ENCODE assay signal across 2 cellular contexts in the genomic region with DNA sequence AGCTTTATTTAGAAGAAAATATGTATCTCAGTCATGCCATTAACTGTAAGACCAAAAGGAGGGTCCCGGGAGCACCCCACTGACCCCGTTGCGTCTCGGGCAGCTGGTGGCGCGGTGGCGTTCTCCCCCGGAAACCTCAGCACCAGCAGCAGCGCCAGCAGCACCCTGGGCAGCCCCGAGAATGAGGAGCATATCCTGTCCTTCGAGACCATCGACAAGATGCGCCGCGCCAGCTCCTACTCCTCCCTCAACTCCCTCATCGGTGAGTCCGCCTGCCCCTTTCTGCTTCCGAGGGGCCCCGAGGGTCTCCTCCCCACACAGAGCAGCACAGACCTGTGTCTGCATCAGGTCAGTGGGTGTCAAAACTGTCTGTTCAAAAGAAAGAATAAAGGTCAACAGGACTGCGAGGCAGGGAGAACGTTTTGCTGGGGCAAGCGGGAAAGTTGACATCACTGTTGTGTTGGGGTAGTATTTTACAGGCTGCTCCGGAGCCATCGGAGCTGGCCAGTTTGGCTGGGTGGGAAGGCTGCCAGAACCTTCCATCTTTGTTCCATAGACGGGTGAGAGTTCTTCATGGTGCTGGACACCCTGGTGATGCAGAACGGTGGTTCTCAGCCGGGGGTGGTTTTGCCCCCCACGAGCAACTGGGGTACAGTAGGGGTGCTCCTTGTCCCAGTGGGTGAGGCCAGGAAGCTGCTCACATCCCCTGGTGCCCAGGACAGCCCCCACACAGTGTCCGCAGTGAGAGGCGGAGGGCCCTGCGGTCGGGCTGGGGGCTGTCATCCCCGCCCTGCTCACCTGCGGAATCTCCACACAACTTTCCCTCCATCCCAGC.
TF ChIP-seq lines count a peak whose summit lies in the region.

No MANE protein-coding gene starts in this region.

TF ChIP-seq in SK-N-SH, 30 proteins besides CTCF, POLR2A, EP300 and RAD21:
- TF ChIP-seq USF2 (IDR thresholded peaks at IDR 0.05; ENCODE audit: borderline replicate concordance, low read depth, low read length) (no peak), SMC3 (IDR thresholded peaks at IDR 0.05; ENCODE audit: low read depth, low read length) (no peak), EZH2phosphoT487 (IDR thresholded peaks at IDR 0.05; ENCODE audit: borderline replicate concordance, low read depth) (no peak), CHD2 (IDR thresholded peaks at IDR 0.05; ENCODE audit: low read length, partially characterized antibody) (no peak), MAX (IDR thresholded peaks at IDR 0.05; ENCODE audit: low read depth) (no peak), TAF1 (IDR thresholded peaks at IDR 0.05; ENCODE audit: borderline replicate concordance, low read depth, low read length) (no peak), JUND (IDR thresholded peaks at IDR 0.05) (no peak), GATA2 (CRISPR knock-in tag; IDR thresholded peaks at IDR 0.05) (no peak), RXRA (IDR thresholded peaks at IDR 0.05; ENCODE audit: borderline replicate concordance, low read depth) (no peak)

TF ChIP-seq in SK-N-SH treated with all-trans-retinoic acid at 6 μM for 48 hours, 23 proteins besides CTCF, POLR2A, EP300 and RAD21 (continued from another document):
- TF ChIP-seq, protein P1, sequence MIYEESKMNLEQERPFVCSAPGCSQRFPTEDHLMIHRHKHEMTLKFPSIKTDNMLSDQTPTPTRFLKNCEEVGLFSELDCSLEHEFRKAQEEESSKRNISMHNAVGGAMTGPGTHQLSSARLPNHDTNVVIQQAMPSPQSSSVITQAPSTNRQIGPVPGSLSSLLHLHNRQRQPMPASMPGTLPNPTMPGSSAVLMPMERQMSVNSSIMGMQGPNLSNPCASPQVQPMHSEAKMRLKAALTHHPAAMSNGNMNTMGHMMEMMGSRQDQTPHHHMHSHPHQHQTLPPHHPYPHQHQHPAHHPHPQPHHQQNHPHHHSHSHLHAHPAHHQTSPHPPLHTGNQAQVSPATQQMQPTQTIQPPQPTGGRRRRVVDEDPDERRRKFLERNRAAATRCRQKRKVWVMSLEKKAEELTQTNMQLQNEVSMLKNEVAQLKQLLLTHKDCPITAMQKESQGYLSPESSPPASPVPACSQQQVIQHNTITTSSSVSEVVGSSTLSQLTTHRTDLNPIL (CRISPR knock-in tag; IDR thresholded peaks at IDR 0.05; ENCODE audit: low read depth), result no peak
- TF ChIP-seq ARNTL (CRISPR knock-in tag; IDR thresholded peaks at IDR 0.05; ENCODE audit: borderline replicate concordance, low read depth) (no peak), PPARA (CRISPR knock-in tag; IDR thresholded peaks at IDR 0.05; ENCODE audit: borderline replicate concordance) (no peak), SNAI2 (CRISPR knock-in tag; IDR thresholded peaks at IDR 0.05) (no peak), PATZ1 (CRISPR knock-in tag; IDR thresholded peaks at IDR 0.05; ENCODE audit: borderline replicate concordance) (no peak), BACH2 (CRISPR knock-in tag; IDR thresholded peaks at IDR 0.05; ENCODE audit: borderline replicate concordance) (no peak), ZFP3 (CRISPR knock-in tag; IDR thresholded peaks at IDR 0.05) (no peak), ZFP30 (CRISPR knock-in tag; IDR thresholded peaks at IDR 0.05) (no peak)
- TF ChIP-seq, protein P2, sequence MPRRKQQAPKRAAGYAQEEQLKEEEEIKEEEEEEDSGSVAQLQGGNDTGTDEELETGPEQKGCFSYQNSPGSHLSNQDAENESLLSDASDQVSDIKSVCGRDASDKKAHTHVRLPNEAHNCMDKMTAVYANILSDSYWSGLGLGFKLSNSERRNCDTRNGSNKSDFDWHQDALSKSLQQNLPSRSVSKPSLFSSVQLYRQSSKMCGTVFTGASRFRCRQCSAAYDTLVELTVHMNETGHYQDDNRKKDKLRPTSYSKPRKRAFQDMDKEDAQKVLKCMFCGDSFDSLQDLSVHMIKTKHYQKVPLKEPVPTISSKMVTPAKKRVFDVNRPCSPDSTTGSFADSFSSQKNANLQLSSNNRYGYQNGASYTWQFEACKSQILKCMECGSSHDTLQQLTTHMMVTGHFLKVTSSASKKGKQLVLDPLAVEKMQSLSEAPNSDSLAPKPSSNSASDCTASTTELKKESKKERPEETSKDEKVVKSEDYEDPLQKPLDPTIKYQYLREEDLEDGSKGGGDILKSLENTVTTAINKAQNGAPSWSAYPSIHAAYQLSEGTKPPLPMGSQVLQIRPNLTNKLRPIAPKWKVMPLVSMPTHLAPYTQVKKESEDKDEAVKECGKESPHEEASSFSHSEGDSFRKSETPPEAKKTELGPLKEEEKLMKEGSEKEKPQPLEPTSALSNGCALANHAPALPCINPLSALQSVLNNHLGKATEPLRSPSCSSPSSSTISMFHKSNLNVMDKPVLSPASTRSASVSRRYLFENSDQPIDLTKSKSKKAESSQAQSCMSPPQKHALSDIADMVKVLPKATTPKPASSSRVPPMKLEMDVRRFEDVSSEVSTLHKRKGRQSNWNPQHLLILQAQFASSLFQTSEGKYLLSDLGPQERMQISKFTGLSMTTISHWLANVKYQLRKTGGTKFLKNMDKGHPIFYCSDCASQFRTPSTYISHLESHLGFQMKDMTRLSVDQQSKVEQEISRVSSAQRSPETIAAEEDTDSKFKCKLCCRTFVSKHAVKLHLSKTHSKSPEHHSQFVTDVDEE (CRISPR knock-in tag; IDR thresholded peaks at IDR 0.05), result no peak
